ENCODE assay signal across 16 cellular contexts in genomic region chr1:228472655-228473054, GRCh38. TPM values are rescaled to one million over a fixed set of nuclear protein-coding genes. Genes with fewer than 3 reads are reported as not detected.
DNase-seq lines count a peak whose midpoint lies in the region; ATAC-seq, FAIRE-seq and TF ChIP-seq lines count a peak whose summit lies in the region.
"Had no signal": no experiment of that assay in that cellular context is flagged by ENCODE, and none has a peak within 500 bp of the region (broad histone marks: within the 10 kb centered on the region; RNA-seq: fewer than 3 reads in every experiment).

No MANE protein-coding gene starts in this region.

- no peak for TF ChIP-seq EP300 in GM12878 (IDR thresholded peaks at IDR 0.05; ENCODE audit: borderline replicate concordance in 1 of 2, control insufficient read depth in 1 of 2, low read depth in 2 of 2, low read length in 2 of 2)
- TF ChIP-seq EP300 in sigmoid colon (IDR thresholded peaks at IDR 0.05): no peak

- H3K36me3 ChIP-seq in GM12878 (ENCODE audit: control insufficient read depth in 2 of 2, insufficient read depth in 2 of 2, low read length in 1 of 2): no peaks in the 10 kb centered on the region
- no peaks in the 10 kb centered on the region for H3K36me3 ChIP-seq in sigmoid colon
- H3K36me3 ChIP-seq: gastrocnemius medialis had no signal

- H3K4me3 Mint-ChIP-seq in activated CD8-positive, alpha-beta memory T cell treated with anti-CD3 and anti-CD28 coated beads, Interleukin-2, amount 10 ng/mL, durations not matched to agents 7 days and 5 days: peak overlapping the region; percentile 13
- H3K4me3 Mint-ChIP-seq in stimulated activated naive B cell treated with anti-CD40 and anti-IgM and Interleukin-4, amounts not matched to agents 10 μg/mL and 1 μg/mL and 100 μg/mL, for 72 hours: peak overlapping the region in 1 of 2 donors; percentile 3

- in situ Hi-C loops in GM12878 (cut with MboI): no loop called here

- SMC1A ChIA-PET in GM12878 (lab: Charles Lee; ENCODE audit: uncharacterized antibody, unreplicated experiment): interaction anchor here (1.2 kb wide), 1 partner anchor 14 kb away, joined by 3 read pairs; no protein-coding TSS in a partner anchor

- WGBS in GM12878 (ENCODE audit: insufficient coverage, insufficient replicate concordance, low lambda C conversion rate, missing lambda C conversion rate): 4% methylated on average over 7 of the region's 7 CpGs
- 62 to 72% methylated on average over 7 of the region's 7 CpGs for WGBS in sigmoid colon, 2 donors

- POLR2A ChIA-PET in GM12878 (lab: Charles Lee): no interaction called here

- H2AFZ ChIP-seq in GM12878 (ENCODE audit: control insufficient read depth, low read depth, low read length): peak overlapping the region; percentile 39
- H2AFZ ChIP-seq: parathyroid adenoma had no signal

- no peaks in the 10 kb centered on the region for H3K9me3 ChIP-seq in GM12878 (replicated peaks; ENCODE audit: control insufficient read depth, insufficient read depth, low read length)
- H3K9me3 ChIP-seq in sigmoid colon: no peaks in the 10 kb centered on the region
- H3K9me3 ChIP-seq: gastrocnemius medialis had no signal

- CTCF ChIA-PET in activated CD8-positive, alpha-beta memory T cell treated with anti-CD3 and anti-CD28 coated beads, Interleukin-2, amount 10 ng/mL, durations not matched to agents 7 days and 5 days (lab: Charles Lee): interaction anchor here (0.7 to 5.5 kb wide), 15 partner anchors 7 to 69 kb away, joined by 3 to 49 read pairs (median 8); partner anchors contain the start of genes RNF187 and TRIM11
- CTCF ChIA-PET in GM12878 (lab: Yijun Ruan, JAX): interaction anchor here (0.6 to 4.0 kb wide), 7 partner anchors 8 to 755 kb away, joined by 3 to 17 read pairs (median 3); partner anchors contain the start of gene RNF187

- peak; percentile 72 for ATAC-seq in activated CD8-positive, alpha-beta memory T cell treated with anti-CD3 and anti-CD28 coated beads, Interleukin-2, amount 10 ng/mL, durations not matched to agents 7 days and 5 days
- ATAC-seq in GM12878 (peak; percentile 63), GM18505 (IDR thresholded peaks at IDR 0.05; ENCODE audit: unreplicated experiment) (no peak)
- peak; percentile 67 to 83 for ATAC-seq in stimulated activated naive B cell treated with anti-CD40 and anti-IgM and Interleukin-4, amounts not matched to agents 10 μg/mL and 1 μg/mL and 100 μg/mL, for 72 hours (replicated peaks)
- ATAC-seq: gastrocnemius medialis had no signal

- no TSS peak for BruUV-seq in GM12878 (replicated peaks; lab: Mats Ljungman, UMichigan)

- no peak overlapping the region for H3K9ac ChIP-seq in GM12878 (ENCODE audit: control insufficient read depth, insufficient read depth, low read length)
- H3K9ac ChIP-seq: parathyroid adenoma had no signal

- intact Hi-C loops in GM12878 (cut with micrococcal nuclease; ENCODE audit: unreplicated experiment): no loop called here
- intact Hi-C loops in sigmoid colon (cut with DNase I): no loop called here

- FAIRE-seq in GM12878 (lab: Jason Lieb, UNC): no peak
- FAIRE-seq: islet of Langerhans, urothelium cell line had no signal

- H3K4me1 ChIP-seq in GM12878 (ENCODE audit: control insufficient read depth, insufficient read depth, low read length): peaks cover 5% of the 10 kb centered on the region; the same call in 1 of the 2 replicates
- no peaks in the 10 kb centered on the region for H3K4me1 ChIP-seq in sigmoid colon
- H3K4me1 ChIP-seq: gastrocnemius medialis, parathyroid adenoma had no signal

- H3K27me3 Mint-ChIP-seq in activated CD8-positive, alpha-beta memory T cell treated with anti-CD3 and anti-CD28 coated beads, Interleukin-2, amount 10 ng/mL, durations not matched to agents 7 days and 5 days: peaks cover 4% of the 10 kb centered on the region
- H3K27me3 Mint-ChIP-seq in stimulated activated naive B cell treated with anti-CD40 and anti-IgM and Interleukin-4, amounts not matched to agents 10 μg/mL and 1 μg/mL and 100 μg/mL, for 72 hours: peaks cover 43 to 50% of the 10 kb centered on the region in 2 donors

- RAD21 ChIA-PET in GM12878 (lab: Charles Lee; ENCODE audit: unreplicated experiment): interaction anchor here (2.6 kb wide), 1 partner anchor 14 kb away, joined by 7 read pairs; the partner anchor contains the start of gene RNF187

- H3K27me3 ChIP-seq in GM12878 (replicated peaks in 1 of 2; ENCODE audit: control insufficient read depth in 2 of 2, insufficient read depth in 2 of 2, low read length in 1 of 2): peaks cover 0 to 3% of the 10 kb centered on the region in 2 experiments; a peak in 1 of 4 replicates
- peaks cover 15 to 58% (median 38%) of the 10 kb centered on the region in 3 donors for H3K27me3 ChIP-seq in sigmoid colon

- TF ChIP-seq RAD21 in GM12878 (IDR thresholded peaks at IDR 0.05; ENCODE audit: insufficient read depth, low read depth, low read length): no peak

- H3K27ac Mint-ChIP-seq in activated CD8-positive, alpha-beta memory T cell treated with anti-CD3 and anti-CD28 coated beads, Interleukin-2, amount 10 ng/mL, durations not matched to agents 7 days and 5 days: peak overlapping the region; percentile 86
- no peak overlapping the region for H3K27ac Mint-ChIP-seq in stimulated activated naive B cell treated with anti-CD40 and anti-IgM and Interleukin-4, amounts not matched to agents 10 μg/mL and 1 μg/mL and 100 μg/mL, for 72 hours

- H3K36me3 Mint-ChIP-seq in activated CD8-positive, alpha-beta memory T cell treated with anti-CD3 and anti-CD28 coated beads, Interleukin-2, amount 10 ng/mL, durations not matched to agents 7 days and 5 days: peaks cover 4% of the 10 kb centered on the region
- H3K36me3 Mint-ChIP-seq in stimulated activated naive B cell treated with anti-CD40 and anti-IgM and Interleukin-4, amounts not matched to agents 10 μg/mL and 1 μg/mL and 100 μg/mL, for 72 hours: no peaks in the 10 kb centered on the region

- TF ChIP-seq CTCF in GM12878 (IDR thresholded peaks at IDR 0.05 in 2 of 3, conservative IDR thresholded peaks at IDR 0.05 in 1 of 3; ENCODE audit: control insufficient read depth in 2 of 3, extremely low read depth in 1 of 3, insufficient read depth in 1 of 3, low read depth in 3 of 3, low read length in 3 of 3) (no peak), sigmoid colon (IDR thresholded peaks at IDR 0.05) (no peak)

- peak overlapping the region; percentile 60 for H3K4me2 ChIP-seq in GM12878 (ENCODE audit: control insufficient read depth, insufficient read depth)

- H3K9me3 Mint-ChIP-seq in activated CD8-positive, alpha-beta memory T cell treated with anti-CD3 and anti-CD28 coated beads, Interleukin-2, amount 10 ng/mL, durations not matched to agents 7 days and 5 days (ENCODE audit: low read depth): no peaks in the 10 kb centered on the region
- peaks cover 0 to 3% of the 10 kb centered on the region in 2 donors for H3K9me3 Mint-ChIP-seq in stimulated activated naive B cell treated with anti-CD40 and anti-IgM and Interleukin-4, amounts not matched to agents 10 μg/mL and 1 μg/mL and 100 μg/mL, for 72 hours

- H3K27ac ChIP-seq in GM12878 (ENCODE audit: control insufficient read depth, insufficient read depth) (no peak overlapping the region), sigmoid colon (no peak overlapping the region)
- H3K27ac ChIP-seq: gastrocnemius medialis, parathyroid adenoma had no signal

- DNase-seq in activated CD8-positive, alpha-beta memory T cell treated with anti-CD3 and anti-CD28 coated beads, Interleukin-2, amount 10 ng/mL, durations not matched to agents 7 days and 5 days: no peak
- no peak for DNase-seq in activated CD8-positive, alpha-beta memory T cell treated with anti-CD3 and anti-CD28 coated beads, Interleukin-2, amount 50 U/mL, for 4 hours
- peak; percentile 32 for DNase-seq in NK-92 treated with Interleukin-12 subunit alpha and Interleukin-12 subunit beta, amount 100 ng/mL, for 24 hours (lab: John Stamatoyannopoulos, UW)
- DNase-seq in GM12878 (ENCODE audit: low read depth, low spot score) (no peak), sigmoid colon (no peak), cerebellar cortex (ENCODE audit: low spot score) (no peak)
- no peak for DNase-seq in stimulated activated naive B cell treated with anti-CD40 and anti-IgM and Interleukin-4, amounts not matched to agents 10 μg/mL and 1 μg/mL and 100 μg/mL, for 72 hours
- DNase-seq: amygdala; DMS153; gastrocnemius medialis; midbrain; stimulated activated CD4-positive, alpha-beta T cell treated with anti-CD3 and anti-CD28 coated beads, Interleukin-15, amount 100 ng/mL, for 24 hours had no signal

- no peaks in the 10 kb centered on the region for H4K20me1 ChIP-seq in GM12878 (ENCODE audit: control insufficient read depth, insufficient read depth)

- H3K79me2 ChIP-seq in GM12878 (ENCODE audit: control insufficient read depth, insufficient read depth, low read length): no peaks in the 10 kb centered on the region
- H3K79me2 ChIP-seq: parathyroid adenoma had no signal

- no peak overlapping the region for H3K4me3 ChIP-seq in GM12878
- H3K4me3 ChIP-seq in sigmoid colon: no peak overlapping the region
- H3K4me3 ChIP-seq: gastrocnemius medialis had no signal

- peaks cover 54% of the 10 kb centered on the region for H3K4me1 Mint-ChIP-seq in activated CD8-positive, alpha-beta memory T cell treated with anti-CD3 and anti-CD28 coated beads, Interleukin-2, amount 10 ng/mL, durations not matched to agents 7 days and 5 days
- peaks cover 8 to 24% of the 10 kb centered on the region in 2 donors for H3K4me1 Mint-ChIP-seq in stimulated activated naive B cell treated with anti-CD40 and anti-IgM and Interleukin-4, amounts not matched to agents 10 μg/mL and 1 μg/mL and 100 μg/mL, for 72 hours

- no peak for TF ChIP-seq POLR2A in GM12878 (IDR thresholded peaks at IDR 0.05; ENCODE audit: low read depth, low read length)
- no peak for TF ChIP-seq POLR2A in sigmoid colon (IDR thresholded peaks at IDR 0.05)
- no peak for TF ChIP-seq POLR2A in GM18505 (IDR thresholded peaks at IDR 0.05; ENCODE audit: borderline replicate concordance, extremely low read depth, insufficient read depth, insufficient read length)

RNA-seq across cellular contexts. Expression of gene RNF187, which starts 14.5 kb away (rescaled TPM):
- 100 to 1,000 TPM; 145 to 166 TPM for total RNA-seq in activated CD8-positive, alpha-beta memory T cell treated with anti-CD3 and anti-CD28 coated beads, Interleukin-2, amount 10 ng/mL, durations not matched to agents 7 days and 5 days
- 14.5 and 16.0 TPM in 2 replicates for total RNA-seq in GM12878 (2013; cell fraction: nucleolus; rRNA removed)
- 27.1 and 40.0 TPM in 2 replicates for total RNA-seq in GM12878 (2014; rRNA removed)
- total RNA-seq in GM12878 (2014; rRNA removed; fragmentation: Illumina TruSeq; extraction: Trizol): 30.5 and 31.8 TPM in 2 replicates
- total RNA-seq in GM12878 (2021): 116 and 125 TPM in 2 replicates
- 21.0 TPM for polyA plus RNA-seq in GM12878 (2011; ENCODE audit: low read depth)
- polyA plus RNA-seq in GM12878 (2011; rRNA removed): 48.3 and 60.6 TPM in 2 replicates
- 75.9 and 79.5 TPM in 2 replicates for polyA plus RNA-seq in GM12878 (2011; cell fraction: cytosol; rRNA removed)
- polyA plus RNA-seq in GM12878 (2011; cell fraction: nucleus; rRNA removed): 44.3 and 49.0 TPM in 2 replicates
- 53.3 and 70.1 TPM in 2 replicates for polyA plus RNA-seq in GM12878 (2012)
- 15.3 and 37.7 TPM in 2 replicates for polyA plus RNA-seq in GM12878 (2014; fragmentation: Illumina TruSeq; extraction: Trizol)
- polyA plus RNA-seq in GM12878 (2014; fragmentation: Nextera tagmentation; extraction: Ambion mirVana): 1 to 10 TPM; 2.6 to 9.7 TPM
- polyA plus RNA-seq in GM12878 (2014; rRNA removed): 41.9 and 45.3 TPM in 2 replicates
- polyA plus RNA-seq in GM12878 (2016; fragmentation: Nextera tagmentation; extraction: Ambion mirVana): 10 to 100 TPM in 1 of 2 experiments, 1 to 10 TPM in 1; 9.9 to 14.5 TPM
- polyA minus RNA-seq in GM12878 (2011; rRNA and poly(A)+ RNA removed): 36.0 and 60.5 TPM in 2 replicates
- 27.3 and 34.6 TPM in 2 replicates for polyA minus RNA-seq in GM12878 (2011; cell fraction: cytosol; rRNA and poly(A)+ RNA removed)
- polyA minus RNA-seq in GM12878 (2011; cell fraction: nucleus; rRNA and poly(A)+ RNA removed): 9.1 and 16.1 TPM in 2 replicates
- 10 to 100 TPM; 17.3 to 24.4 (median 22.6) TPM for total RNA-seq in sigmoid colon
- 10 to 100 TPM; 23.4 to 39.8 (median 28.2) TPM for polyA plus RNA-seq in sigmoid colon

RNA-seq across cellular contexts. Expression of gene TRIM17, which starts 56.0 kb away (rescaled TPM):
- 1 to 10 TPM; 2.6 to 2.8 TPM for total RNA-seq in activated CD8-positive, alpha-beta memory T cell treated with anti-CD3 and anti-CD28 coated beads, Interleukin-2, amount 10 ng/mL, durations not matched to agents 7 days and 5 days
- total RNA-seq in GM12878 (2013; cell fraction: nucleolus; rRNA removed): not detected in 2 replicates
- total RNA-seq in GM12878 (2014; rRNA removed): 0.11 TPM in 1 of 2 replicates, not detected in the other
- total RNA-seq in GM12878 (2014; rRNA removed; fragmentation: Illumina TruSeq; extraction: Trizol): not detected in 2 replicates
- not detected in 2 replicates for total RNA-seq in GM12878 (2021)
- 0.17 TPM for polyA plus RNA-seq in GM12878 (2011; ENCODE audit: low read depth)
- polyA plus RNA-seq in GM12878 (2011; rRNA removed): not detected in 2 replicates
- not detected in 2 replicates for polyA plus RNA-seq in GM12878 (2011; cell fraction: cytosol; rRNA removed)
- polyA plus RNA-seq in GM12878 (2011; cell fraction: nucleus; rRNA removed): not detected in 2 replicates
- 0.37 and 0.39 TPM in 2 replicates for polyA plus RNA-seq in GM12878 (2012)
- polyA plus RNA-seq in GM12878 (2014; fragmentation: Illumina TruSeq; extraction: Trizol): not detected in 2 replicates
- not detected for polyA plus RNA-seq in GM12878 (2014; fragmentation: Nextera tagmentation; extraction: Ambion mirVana)
- polyA plus RNA-seq in GM12878 (2014; rRNA removed): not detected in 2 replicates
- polyA plus RNA-seq in GM12878 (2016; fragmentation: Nextera tagmentation; extraction: Ambion mirVana): under 1 TPM; 0.16 to 0.32 TPM
- not detected in 2 replicates for polyA minus RNA-seq in GM12878 (2011; rRNA and poly(A)+ RNA removed)
- polyA minus RNA-seq in GM12878 (2011; cell fraction: cytosol; rRNA and poly(A)+ RNA removed): not detected in 2 replicates
- polyA minus RNA-seq in GM12878 (2011; cell fraction: nucleus; rRNA and poly(A)+ RNA removed): not detected in 2 replicates
- under 1 TPM in 1 of 4 donors, not detected in 3; 0.95 TPM for total RNA-seq in sigmoid colon
- polyA plus RNA-seq in sigmoid colon: under 1 TPM in 1 of 3 donors, not detected in 2; 0.44 TPM
- total RNA-seq: gastrocnemius medialis had no signal
